Comparison of ENCODE assay signal across 9 cellular contexts in genomic region chr7:76296743-76297740, GRCh38. TPM values are rescaled to one million over a fixed set of nuclear protein-coding genes. Genes with fewer than 3 reads are reported as not detected.
DNase-seq lines count a peak whose midpoint lies in the region; ATAC-seq and TF ChIP-seq lines count a peak whose summit lies in the region.
"Had no signal": no experiment of that assay in that cellular context is flagged by ENCODE, and none has a peak within 500 bp of the region (broad histone marks: within the 10 kb centered on the region; RNA-seq: fewer than 3 reads in every experiment).

No MANE protein-coding gene starts in this region.

- H3K27ac Mint-ChIP-seq in activated naive CD8-positive, alpha-beta T cell treated with anti-CD3 and anti-CD28 coated beads, Interleukin-2, amount 50 U/mL, for 24 hours = no peak overlapping the region

- H3K9me3 Mint-ChIP-seq in activated naive CD8-positive, alpha-beta T cell treated with anti-CD3 and anti-CD28 coated beads, Interleukin-2, amount 50 U/mL, for 24 hours = no peaks in the 10 kb centered on the region

- no peaks in the 10 kb centered on the region for H3K36me3 Mint-ChIP-seq in activated naive CD8-positive, alpha-beta T cell treated with anti-CD3 and anti-CD28 coated beads, Interleukin-2, amount 50 U/mL, for 24 hours (ENCODE audit: low read depth)

- no peaks in the 10 kb centered on the region for H3K9me3 ChIP-seq in RWPE2 (ENCODE audit: severe bottlenecking)

- no peak for TF ChIP-seq CTCF in RWPE2 (IDR thresholded peaks at IDR 0.05; ENCODE audit: poor library complexity, severe bottlenecking)

- ATAC-seq in RWPE2 (ENCODE audit: low read depth) (peak; percentile 78), GM18505 (IDR thresholded peaks at IDR 0.05; ENCODE audit: unreplicated experiment) (no peak)
- no peak for ATAC-seq in activated naive CD8-positive, alpha-beta T cell treated with anti-CD3 and anti-CD28 coated beads, Interleukin-2, amount 50 U/mL, for 24 hours

- H3K36me3 ChIP-seq in RWPE2 (ENCODE audit: low read depth) = no peaks in the 10 kb centered on the region

- peaks cover under 1% of the 10 kb centered on the region for H3K27me3 Mint-ChIP-seq in activated naive CD8-positive, alpha-beta T cell treated with anti-CD3 and anti-CD28 coated beads, Interleukin-2, amount 50 U/mL, for 24 hours

- no peak overlapping the region for H3K4me3 ChIP-seq in RWPE2 (ENCODE audit: severe bottlenecking)

- H3K4me1 ChIP-seq in RWPE2 (ENCODE audit: insufficient read depth, poor library complexity, severe bottlenecking) = peaks cover 37% of the 10 kb centered on the region

- TF ChIP-seq POLR2A in GM18505 (IDR thresholded peaks at IDR 0.05; ENCODE audit: borderline replicate concordance, extremely low read depth, insufficient read depth, insufficient read length) = no peak

- DNase-seq in Daoy (ENCODE audit: low read depth) (peak; percentile 42), RWPE2 (ENCODE audit: low spot score) (peak; percentile 97), glomerular visceral epithelial cell (ENCODE audit: extremely low spot score) (peak; percentile 21), renal cortical epithelial cell (ENCODE audit: low read depth) (peak; percentile 90), midbrain (lab: John Stamatoyannopoulos, UW) (no peak)
- no peak for DNase-seq in activated naive CD8-positive, alpha-beta T cell treated with anti-CD3 and anti-CD28 coated beads, Interleukin-2, amount 50 U/mL, for 24 hours
- DNase-seq in stimulated activated CD4-positive, alpha-beta T cell treated with anti-CD3 and anti-CD28 coated beads, Interleukin-2, amount 100 ng/mL, for 24 hours = no peak
- DNase-seq: T1000 had no signal

- H3K4me1 Mint-ChIP-seq in activated naive CD8-positive, alpha-beta T cell treated with anti-CD3 and anti-CD28 coated beads, Interleukin-2, amount 50 U/mL, for 24 hours = peaks cover 2% of the 10 kb centered on the region

- H3K4me3 Mint-ChIP-seq in activated naive CD8-positive, alpha-beta T cell treated with anti-CD3 and anti-CD28 coated beads, Interleukin-2, amount 50 U/mL, for 24 hours = no peak overlapping the region

- no peaks in the 10 kb centered on the region for H3K27me3 ChIP-seq in RWPE2 (ENCODE audit: insufficient read depth, poor library complexity, severe bottlenecking)

- peak overlapping the region; percentile 90 for H3K27ac ChIP-seq in RWPE2 (ENCODE audit: poor library complexity, severe bottlenecking)

RNA-seq across cellular contexts. Expression of gene HSPB1, which starts 5.4 kb away (rescaled TPM):
- 27.8 and 32.1 TPM in 2 replicates for total RNA-seq in Daoy (2014; rRNA removed; shearing (Covaris generic))
- 48.8 and 104 TPM in 2 replicates for total RNA-seq in renal cortical epithelial cell

Comparison
In these comparisons a context has a peak if more than half of its experiments do, and no peak if none do; other contexts are left out.
1. DNase-seq: peak in Daoy (single experiment), RWPE2 (single experiment), glomerular visceral epithelial cell (single experiment) and renal cortical epithelial cell (single experiment); none in activated naive CD8-positive, alpha-beta T cell treated with anti-CD3 and anti-CD28 coated beads, Interleukin-2, amount 50 U/mL, for 24 hours (single experiment), stimulated activated CD4-positive, alpha-beta T cell treated with anti-CD3 and anti-CD28 coated beads, Interleukin-2, amount 100 ng/mL, for 24 hours (0 of 2) and midbrain (single experiment).